ENCODE assay signal across 26 cellular contexts in genomic region chr11:119807402-119807801, GRCh38.
"Had no signal": no experiment of that assay in that cellular context is flagged by ENCODE, and none has a peak within 500 bp of the region (broad histone marks: within the 10 kb centered on the region; RNA-seq: fewer than 3 reads in every experiment).

No MANE protein-coding gene starts in this region.

- H2AFZ ChIP-seq: neural progenitor cell, parathyroid adenoma had no signal

- H3K9ac ChIP-seq: neural progenitor cell, parathyroid adenoma had no signal

- H3K4me3 ChIP-seq: neural progenitor cell, ovary, psoas muscle, right lobe of liver, sigmoid colon, stomach, thoracic aorta, thyroid gland, tibial nerve, upper lobe of left lung, vagina had no signal

- H3K27ac ChIP-seq: neural progenitor cell, neutrophil, ovary, parathyroid adenoma, psoas muscle, right lobe of liver, sigmoid colon, stomach, thoracic aorta, thyroid gland, tibial nerve, upper lobe of left lung, vagina had no signal

- H3K27me3 ChIP-seq: neural progenitor cell, ovary, right lobe of liver, thyroid gland, tibial nerve, upper lobe of left lung, vagina had no signal

- ATAC-seq: naive thymus-derived CD4-positive, alpha-beta T cell; natural killer cell; psoas muscle; right lobe of liver; stimulated activated effector memory CD8-positive, alpha-beta T cell treated with anti-CD3 and anti-CD28 coated beads, Interleukin-12 subunit alpha, Interleukin-12 subunit beta, amount 100 ng/mL, for 72 hours; stimulated activated naive B cell treated with anti-CD40 and anti-IgM and Interleukin-4, amounts not matched to agents 10 μg/mL and 1 μg/mL and 100 μg/mL, for 72 hours had no signal

- H3K9me3 ChIP-seq: neutrophil, ovary, psoas muscle, right lobe of liver, sigmoid colon, stomach, thoracic aorta, thyroid gland, tibial nerve, upper lobe of left lung, vagina had no signal

- H3K4me2 ChIP-seq: neural progenitor cell had no signal

- DNase-seq: naive thymus-derived CD4-positive, alpha-beta T cell; natural killer cell; nucleus accumbens; ovary; psoas muscle; right cardiac atrium; right lobe of liver; sigmoid colon; small intestine; stimulated activated CD4-positive, alpha-beta T cell treated with anti-CD3 and anti-CD28 coated beads, Interleukin-15, amount 100 ng/mL, for 24 hours; stimulated activated CD4-positive, alpha-beta T cell treated with anti-CD3 and anti-CD28 coated beads, Interleukin-2, amount 100 ng/mL, for 24 hours; stimulated activated CD4-positive, alpha-beta T cell treated with anti-CD3 and anti-CD28 coated beads, Interleukin-2, amount 100 ng/mL, for 48 hours; stimulated activated CD4-positive, alpha-beta T cell treated with anti-CD3 and anti-CD28 coated beads, Interleukin-4, amount 100 ng/mL, for 24 hours; stimulated activated naive B cell treated with anti-CD40 and anti-IgM and Interleukin-4, amounts not matched to agents 10 μg/mL and 1 μg/mL and 100 μg/mL, for 72 hours; stimulated activated naive CD4-positive, alpha-beta T cell treated with Interleukin-2 at 50 U/mL for 16 hours; stomach; thyroid gland; trophoblast cell; upper lobe of left lung had no signal

- H3K4me1 ChIP-seq: parathyroid adenoma, psoas muscle, right lobe of liver, sigmoid colon, stomach, thyroid gland, tibial nerve, upper lobe of left lung, vagina had no signal

- H3K36me3 ChIP-seq: neural progenitor cell, neutrophil, ovary, right lobe of liver, sigmoid colon, stomach, thoracic aorta, thyroid gland, tibial nerve, upper lobe of left lung, vagina had no signal
